Comparison of ENCODE assay signal across 1 cellular context in genomic region chr2:237733677-237734300, GRCh38.
TF ChIP-seq lines count a peak whose summit lies in the region.

No MANE protein-coding gene starts in this region.

TF ChIP-seq in GM23338, 12 proteins besides CTCF, POLR2A, EP300 and RAD21 (continued from another document):
- TF ChIP-seq REST (IDR thresholded peaks at IDR 0.05; ENCODE audit: unreplicated experiment) (no peak), POLR2AphosphoS5 (IDR thresholded peaks at IDR 0.05; ENCODE audit: low read depth) (no peak)
